In genomic region chr22:42500164-42500835, GRCh38 we compare ENCODE assay signal across 8 cellular contexts. TPM values are rescaled to one million over a fixed set of nuclear protein-coding genes. Genes with fewer than 3 reads are reported as not detected.
DNase-seq lines count a peak whose midpoint lies in the region; ATAC-seq and TF ChIP-seq lines count a peak whose summit lies in the region.

No MANE protein-coding gene starts in this region.

- peak overlapping the region in 2 of 3 experiments; percentile 21 to 38 for H3K4me3 ChIP-seq in mammary epithelial cell (replicated peaks in 1 of 3; ENCODE audit: insufficient read depth in 1 of 3, low read depth in 2 of 3, low read length in 3 of 3)

- no peaks in the 10 kb centered on the region for H3K36me3 ChIP-seq in mammary epithelial cell (ENCODE audit: insufficient read depth, low read length)

- in situ Hi-C loops in mammary epithelial cell (cut with MboI; ENCODE audit: low sequenced_read_pairs in 2 of 2) = no loop called here

- no peaks in the 10 kb centered on the region for H3K79me2 ChIP-seq in mammary epithelial cell (ENCODE audit: insufficient read depth, low read length)

- 11% methylated on average over 11 of the region's 55 CpGs for WGBS in mammary epithelial cell (ENCODE audit: low coverage, missing lambda C conversion rate)

- H3K27ac ChIP-seq in mammary epithelial cell (ENCODE audit: insufficient read depth, low read depth, low read length) = no peak overlapping the region

- peak overlapping the region; percentile 71 for H3K4me2 ChIP-seq in mammary epithelial cell (ENCODE audit: insufficient read depth, low read depth, low read length)

- peaks cover 9% of the 10 kb centered on the region for H3K4me1 ChIP-seq in mammary epithelial cell (ENCODE audit: insufficient read depth, low read length)

- DNase-seq in NK-92 (lab: John Stamatoyannopoulos, UW; ENCODE audit: unreplicated experiment) = peak; percentile 16
- DNase-seq in NK-92 treated with Interleukin-12 subunit alpha and Interleukin-12 subunit beta, amount 100 ng/mL, for 24 hours (lab: John Stamatoyannopoulos, UW) = no peak
- peak; percentile 65 to 78 (median 72) for DNase-seq in activated CD4-positive, CD25-positive, alpha-beta regulatory T cell (lab: John Stamatoyannopoulos, UW)
- peak; percentile 71 for DNase-seq in mammary epithelial cell
- DNase-seq in inferior parietal cortex (ENCODE audit: extremely low spot score) = peak; percentile 47
- DNase-seq in stimulated activated CD4-positive, alpha-beta T cell treated with anti-CD3 and anti-CD28 coated beads, Interleukin-1b, Interleukin-23, amount 100 ng/mL, for 1 hour (ENCODE audit: low read depth in 2 of 2) = peak; percentile 57 to 66
- DNase-seq in GF-D8 (lab: John Stamatoyannopoulos, UW) = no peak

- TF ChIP-seq CTCF in mammary epithelial cell (conservative IDR thresholded peaks at IDR 0.05 in 1 of 2, IDR thresholded peaks at IDR 0.05 in 1 of 2; ENCODE audit: extremely low read depth in 1 of 2, insufficient read depth in 1 of 2, low read depth in 1 of 2, low read length in 2 of 2) = no peak

- dilution Hi-C loops in mammary epithelial cell (cut with HindIII; ENCODE audit: low sequenced_read_pairs) = no loop called here

- no TSS peak for BruUV-seq in mammary epithelial cell (replicated peaks; lab: Mats Ljungman, UMichigan)

- CTCF ChIA-PET in mammary epithelial cell (lab: Charles Lee; ENCODE audit: low non-redundant PET) = no interaction called here

- H4K20me1 ChIP-seq in mammary epithelial cell (ENCODE audit: insufficient read depth, low read length) = no peaks in the 10 kb centered on the region

- no peaks in the 10 kb centered on the region for H3K27me3 ChIP-seq in mammary epithelial cell (ENCODE audit: insufficient read depth, low read length)

- no peaks in the 10 kb centered on the region for H3K9me3 ChIP-seq in mammary epithelial cell (replicated peaks; ENCODE audit: insufficient read depth, low read length)

- intact Hi-C loops in mammary epithelial cell (cut with micrococcal nuclease) = no loop called here

- peak; percentile 78 for ATAC-seq in HG03442 (IDR thresholded peaks at IDR 0.05; ENCODE audit: unreplicated experiment)

- peak overlapping the region; percentile 84 for H2AFZ ChIP-seq in mammary epithelial cell (ENCODE audit: low read depth, low read length)

- H3K9ac ChIP-seq in mammary epithelial cell (ENCODE audit: insufficient read depth, low read length) = no peak overlapping the region

RNA-seq across cellular contexts. Expression of gene RRP7A, which starts 19.3 kb away (rescaled TPM):
- 10 to 100 TPM; 34.3 to 68.4 TPM for total RNA-seq in mammary epithelial cell
- polyA plus RNA-seq in mammary epithelial cell = 33.7 TPM
- 21.9 TPM for polyA minus RNA-seq in mammary epithelial cell

RNA-seq across cellular contexts. Expression of gene SERHL2, which starts 53.5 kb away (rescaled TPM):
- total RNA-seq in mammary epithelial cell = 1 to 10 TPM; 1.7 to 2.3 TPM
- polyA plus RNA-seq in mammary epithelial cell = 1.4 TPM
- not detected for polyA minus RNA-seq in mammary epithelial cell

Comparison
In these comparisons a context has a peak if more than half of its experiments do, and no peak if none do; other contexts are left out.
1. DNase-seq: peak in NK-92 (single experiment), activated CD4-positive, CD25-positive, alpha-beta regulatory T cell (4 of 4), mammary epithelial cell (single experiment), inferior parietal cortex (single experiment) and stimulated activated CD4-positive, alpha-beta T cell treated with anti-CD3 and anti-CD28 coated beads, Interleukin-1b, Interleukin-23, amount 100 ng/mL, for 1 hour (2 of 2); none in NK-92 treated with Interleukin-12 subunit alpha and Interleukin-12 subunit beta, amount 100 ng/mL, for 24 hours (single experiment) and GF-D8 (single experiment).